ENCODE assay signal across 9 cellular contexts in genomic region chr14:52346778-52347177, GRCh38. TPM values are rescaled to one million over a fixed set of nuclear protein-coding genes. Genes with fewer than 3 reads are reported as not detected.
"Had no signal": no experiment of that assay in that cellular context is flagged by ENCODE, and none has a peak within 500 bp of the region (broad histone marks: within the 10 kb centered on the region; RNA-seq: fewer than 3 reads in every experiment).

No MANE protein-coding gene starts in this region.

- H3K4me3 Mint-ChIP-seq: H9, IgD-negative memory B cell had no signal

- H3K27ac Mint-ChIP-seq: H9, IgD-negative memory B cell had no signal

- FAIRE-seq: H54 had no signal

- H3K36me3 Mint-ChIP-seq: IgD-negative memory B cell had no signal

- H3K27ac ChIP-seq: GM23248, HL-60 had no signal

- H2AFZ ChIP-seq: GM23248 had no signal

- H3K4me3 ChIP-seq: GM23248 had no signal

- H3K9me3 Mint-ChIP-seq: H9 had no signal

- H3K9ac ChIP-seq: GM23248 had no signal

- DNase-seq: GM23248, GOT3, H9, HCEC 1CT, KG1 had no signal

RNA-seq across cellular contexts. Expression of gene PTGER2, which starts 32.7 kb away (rescaled TPM):
- total RNA-seq: HT1080 had no signal
